In the genomic region with DNA sequence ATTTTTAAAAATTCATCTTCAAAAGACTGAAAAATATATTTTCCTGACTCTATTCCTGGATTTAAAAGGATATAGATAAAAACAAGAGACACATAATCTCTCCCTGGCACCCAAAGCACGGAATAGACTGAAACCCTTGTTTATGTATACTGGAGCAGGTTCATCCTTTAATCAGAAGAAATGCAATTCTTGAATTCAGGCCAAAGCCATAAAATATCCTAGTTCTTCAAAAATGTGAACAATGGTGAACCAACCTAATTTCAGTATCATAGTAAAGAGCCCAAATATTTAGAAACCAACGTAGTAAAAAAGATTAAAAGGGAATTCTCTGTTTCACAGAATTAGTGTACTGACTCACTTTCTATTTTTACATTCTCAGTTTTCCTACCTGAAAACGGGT, we compare ENCODE assay signal across 18 cellular contexts.
DNase-seq lines count a peak whose midpoint lies in the region; ATAC-seq, FAIRE-seq and TF ChIP-seq lines count a peak whose summit lies in the region.
"Had no signal": no experiment of that assay in that cellular context is flagged by ENCODE, and none has a peak within 500 bp of the region (broad histone marks: within the 10 kb centered on the region; RNA-seq: fewer than 3 reads in every experiment).

No MANE protein-coding gene starts in this region.

- H3K4me1 Mint-ChIP-seq in astrocyte (ENCODE audit: low read depth, unreplicated experiment) (peaks cover 9% of the 10 kb centered on the region), neural progenitor cell (no peaks in the 10 kb centered on the region)

- DNase-seq in BJ (ENCODE audit: low read depth) (peak; percentile 20), M059J (ENCODE audit: low read depth) (peak; percentile 16), astrocyte (ENCODE audit: low read depth) (peak; percentile 53), fibroblast of villous mesenchyme (ENCODE audit: low read depth) (peak; percentile 90), neural progenitor cell (ENCODE audit: low spot score) (no peak), iPS-NIHi11 (ENCODE audit: low spot score) (no peak), NCI-H2107 (lab: John Stamatoyannopoulos, UW) (no peak)
- DNase-seq: C1 segment of cervical spinal cord, DMS79, NCI-H1105 treated with DMSO at 0.1 percent for 48 hours, NCI-H1694, NCI-H2227 treated with DMSO at 0.1 percent for 48 hours, NCI-H510A treated with DMSO at 0.1 percent for 48 hours, NCI-H774, RPMI8226, SHP77 treated with DMSO at 0.1 percent for 48 hours had no signal

- H3K27me3 ChIP-seq in BJ (ENCODE audit: control insufficient read depth, insufficient read depth, low read length) (no peaks in the 10 kb centered on the region), astrocyte (ENCODE audit: insufficient read depth, low read length) (no peaks in the 10 kb centered on the region), neural progenitor cell (no peaks in the 10 kb centered on the region)

- CTCF ChIA-PET in BJ (lab: Yijun Ruan, JAX), result no interaction called here

- H3K9me3 ChIP-seq in astrocyte (ENCODE audit: insufficient read depth, low read depth, low read length), result no peaks in the 10 kb centered on the region
- H3K9me3 ChIP-seq in neural progenitor cell (ENCODE audit: low read depth), result no peaks in the 10 kb centered on the region

- no peaks in the 10 kb centered on the region for H3K27me3 Mint-ChIP-seq in astrocyte (ENCODE audit: low read depth, unreplicated experiment)
- no peaks in the 10 kb centered on the region for H3K27me3 Mint-ChIP-seq in neural progenitor cell (ENCODE audit: insufficient read depth, low read depth)

- H2AFZ ChIP-seq in astrocyte (ENCODE audit: low read depth, low read length), result no peak overlapping the region
- H2AFZ ChIP-seq in neural progenitor cell (replicated peaks), result no peak overlapping the region

- H3K27ac ChIP-seq in astrocyte (ENCODE audit: low read depth, low read length) (no peak overlapping the region), neural progenitor cell (no peak overlapping the region)

- H3K79me2 ChIP-seq in astrocyte (ENCODE audit: insufficient read depth, low read length) (no peaks in the 10 kb centered on the region), neural progenitor cell (ENCODE audit: low read depth) (no peaks in the 10 kb centered on the region)

- H3K27ac Mint-ChIP-seq in astrocyte (ENCODE audit: unreplicated experiment) (no peak overlapping the region), neural progenitor cell (no peak overlapping the region)

- H3K9ac ChIP-seq in astrocyte (ENCODE audit: low read length), result no peak overlapping the region
- no peak overlapping the region for H3K9ac ChIP-seq in neural progenitor cell

- peaks cover 1% of the 10 kb centered on the region; the same call in 1 of the 2 replicates for H3K36me3 ChIP-seq in BJ (ENCODE audit: control insufficient read depth, insufficient read depth, low read length)
- peaks cover 14% of the 10 kb centered on the region for H3K36me3 ChIP-seq in astrocyte (ENCODE audit: insufficient read depth, low read length)
- H3K36me3 ChIP-seq in neural progenitor cell, result peaks cover 28% of the 10 kb centered on the region

- H3K4me3 ChIP-seq in BJ (ENCODE audit: low read depth, low read length), result no peak overlapping the region
- no peak overlapping the region for H3K4me3 ChIP-seq in astrocyte (ENCODE audit: insufficient read depth, low read depth, low read length)
- no peak overlapping the region for H3K4me3 ChIP-seq in fibroblast of villous mesenchyme (ENCODE audit: low read depth, low read length)
- no peak overlapping the region for H3K4me3 ChIP-seq in neural progenitor cell

- H3K4me2 ChIP-seq in astrocyte (ENCODE audit: low read length), result no peak overlapping the region
- no peak overlapping the region for H3K4me2 ChIP-seq in neural progenitor cell

- POLR2A ChIA-PET in BJ (lab: Charles Lee), result no interaction called here

- FAIRE-seq in astrocyte (lab: Jason Lieb, UNC), result no peak
- FAIRE-seq: HTR-8/SVneo had no signal

- H3K36me3 Mint-ChIP-seq in astrocyte (ENCODE audit: low read depth, unreplicated experiment) (peaks cover 8% of the 10 kb centered on the region), neural progenitor cell (peaks cover 16% of the 10 kb centered on the region)

- no peak overlapping the region for H3K4me3 Mint-ChIP-seq in astrocyte (ENCODE audit: unreplicated experiment)
- no peak overlapping the region for H3K4me3 Mint-ChIP-seq in neural progenitor cell

- TF ChIP-seq CTCF in BJ (IDR thresholded peaks at IDR 0.05; ENCODE audit: insufficient read depth, low read depth, low read length) (no peak), astrocyte (IDR thresholded peaks at IDR 0.05; ENCODE audit: insufficient read depth, low read depth, low read length) (no peak), fibroblast of villous mesenchyme (IDR thresholded peaks at IDR 0.05; ENCODE audit: insufficient read depth, low read depth, low read length) (no peak), neural progenitor cell (IDR thresholded peaks at IDR 0.05) (no peak)

- H4K20me1 ChIP-seq in astrocyte (ENCODE audit: insufficient read depth, low read length) (no peaks in the 10 kb centered on the region), neural progenitor cell (ENCODE audit: low read depth) (no peaks in the 10 kb centered on the region)

- no peaks in the 10 kb centered on the region for H3F3A ChIP-seq in neural progenitor cell (ENCODE audit: low read depth)

- H3K4me1 ChIP-seq in astrocyte (ENCODE audit: insufficient read depth, low read length) (peaks cover 15% of the 10 kb centered on the region), neural progenitor cell (no peaks in the 10 kb centered on the region)

- no peaks in the 10 kb centered on the region for H3K9me3 Mint-ChIP-seq in astrocyte (ENCODE audit: unreplicated experiment)
- H3K9me3 Mint-ChIP-seq in neural progenitor cell, result no peaks in the 10 kb centered on the region

- no peak for ATAC-seq in GM19463 (IDR thresholded peaks at IDR 0.05; ENCODE audit: unreplicated experiment)

Comparison
In these comparisons a context has a peak if more than half of its experiments do, and no peak if none do; other contexts are left out.
1. DNase-seq: peak in BJ (single experiment), M059J (single experiment), astrocyte (single experiment) and fibroblast of villous mesenchyme (single experiment); none in neural progenitor cell (single experiment), iPS-NIHi11 (single experiment) and NCI-H2107 (single experiment).